Comparison of ENCODE assay signal across 9 cellular contexts in genomic region chr13:102323505-102323904, GRCh38.
"Had no signal": no experiment of that assay in that cellular context is flagged by ENCODE, and none has a peak within 500 bp of the region (broad histone marks: within the 10 kb centered on the region; RNA-seq: fewer than 3 reads in every experiment).

No MANE protein-coding gene starts in this region.

- DNase-seq: GM23248, GOT3, H7, HFFc6, KBM-7 had no signal

- H3K4me1 ChIP-seq: HAP-1 had no signal

- H3K36me3 ChIP-seq: HAP-1 had no signal

- H3K27ac ChIP-seq: GM23248, HL-60 had no signal

- H2AFZ ChIP-seq: GM23248 had no signal

- H3K4me3 ChIP-seq: GM23248, HAP-1 had no signal

- H3K9ac ChIP-seq: GM23248 had no signal

- H3K9me3 ChIP-seq: HAP-1 had no signal

- ATAC-seq: HCT116, HepG2 had no signal
